Comparison of ENCODE assay signal across 28 cellular contexts in the genomic region with DNA sequence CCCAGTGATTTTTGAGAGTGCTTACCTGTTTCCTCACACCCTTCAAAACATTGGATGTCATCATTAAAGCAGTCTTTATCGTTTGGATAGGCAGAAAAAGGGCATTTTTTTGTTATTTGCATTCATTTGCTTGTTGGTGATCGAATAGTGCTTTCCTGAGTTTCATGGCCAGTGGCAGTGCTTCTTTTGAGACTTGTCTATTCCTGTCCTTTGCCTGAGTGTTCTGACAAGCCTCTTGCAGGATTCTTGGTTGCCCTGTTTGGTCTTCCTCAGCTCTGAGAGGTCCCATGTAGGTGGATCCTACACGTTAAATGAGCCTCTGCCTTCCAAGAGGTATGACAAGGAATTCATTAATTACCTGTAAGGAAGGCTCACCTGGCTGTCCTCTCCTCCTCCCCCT.
"Had no signal": no experiment of that assay in that cellular context is flagged by ENCODE, and none has a peak within 500 bp of the region (broad histone marks: within the 10 kb centered on the region; RNA-seq: fewer than 3 reads in every experiment).

No MANE protein-coding gene starts in this region.

- H3K27ac Mint-ChIP-seq: immature natural killer cell; memory B cell; natural killer cell; stimulated activated effector memory CD8-positive, alpha-beta T cell treated with anti-CD3 and anti-CD28 coated beads, Interleukin-12 subunit alpha, Interleukin-12 subunit beta, amount 100 ng/mL, for 72 hours had no signal

- H3K27me3 ChIP-seq: dorsolateral prefrontal cortex, gastroesophageal sphincter, ovary, sigmoid colon, thyroid gland, vagina had no signal

- FAIRE-seq: colon had no signal

- H3K27ac ChIP-seq: gastroesophageal sphincter, heart right ventricle, lower lobe of right lung, ovary, psoas muscle, sigmoid colon, stomach, thyroid gland, vagina had no signal

- H3K4me3 ChIP-seq: dorsolateral prefrontal cortex, gastroesophageal sphincter, heart right ventricle, lower lobe of right lung, ovary, psoas muscle, sigmoid colon, stomach, thyroid gland, vagina had no signal

- H3K9me3 ChIP-seq: gastroesophageal sphincter, heart right ventricle, lower lobe of right lung, ovary, psoas muscle, sigmoid colon, stomach, thyroid gland, vagina had no signal

- ATAC-seq: gastroesophageal sphincter; heart right ventricle; left ventricle myocardium superior; lower lobe of right lung; natural killer cell; psoas muscle; right cardiac atrium; stimulated activated effector memory CD8-positive, alpha-beta T cell treated with anti-CD3 and anti-CD28 coated beads, Interleukin-12 subunit alpha, Interleukin-12 subunit beta, amount 100 ng/mL, for 72 hours had no signal

- H3K4me3 Mint-ChIP-seq: immature natural killer cell; memory B cell; natural killer cell; stimulated activated effector memory CD8-positive, alpha-beta T cell treated with anti-CD3 and anti-CD28 coated beads, Interleukin-12 subunit alpha, Interleukin-12 subunit beta, amount 100 ng/mL, for 72 hours had no signal

- H3K36me3 ChIP-seq: gastroesophageal sphincter, lower lobe of right lung, ovary, sigmoid colon, stomach, thyroid gland, vagina had no signal

- H3K36me3 Mint-ChIP-seq: immature natural killer cell; memory B cell; natural killer cell; stimulated activated effector memory CD8-positive, alpha-beta T cell treated with anti-CD3 and anti-CD28 coated beads, Interleukin-12 subunit alpha, Interleukin-12 subunit beta, amount 100 ng/mL, for 72 hours had no signal

- H3K9me3 Mint-ChIP-seq: immature natural killer cell; memory B cell; natural killer cell; stimulated activated effector memory CD8-positive, alpha-beta T cell treated with anti-CD3 and anti-CD28 coated beads, Interleukin-12 subunit alpha, Interleukin-12 subunit beta, amount 100 ng/mL, for 72 hours had no signal

- DNase-seq: dorsolateral prefrontal cortex; effector CD4-positive, alpha-beta T cell; foreskin fibroblast; glutamatergic neuron; heart right ventricle; hippocampal formation; immature natural killer cell; islet precursor cell; left ventricle myocardium superior; lower lobe of right lung; natural killer cell; occipital lobe; ovary; posterior cingulate gyrus; psoas muscle; right cardiac atrium; sigmoid colon; stimulated activated CD4-positive, alpha-beta T cell treated with anti-CD3 and anti-CD28 coated beads, Interleukin-2, amount 100 ng/mL, for 24 hours; stimulated activated CD4-positive, alpha-beta T cell treated with anti-CD3 and anti-CD28 coated beads, Interleukin-4, amount 100 ng/mL, for 24 hours; stimulated activated naive CD4-positive, alpha-beta T cell treated with Interleukin-2 at 50 U/mL for 16 hours; stomach; thyroid gland; trophoblast cell had no signal
